8 cellular contexts compared by ENCODE assay signal in genomic region chr3:142844339-142844977, GRCh38. TPM values are rescaled to one million over a fixed set of nuclear protein-coding genes. Genes with fewer than 3 reads are reported as not detected.
A peak's percentile ranks its signal among the peaks of the same experiment; 100 is the strongest.
DNase-seq lines count a peak whose midpoint lies in the region; ATAC-seq and TF ChIP-seq lines count a peak whose summit lies in the region.

No MANE protein-coding gene starts in this region.

- no peak overlapping the region for H3K4me3 ChIP-seq in fibroblast of villous mesenchyme (ENCODE audit: low read depth, low read length)

- H3K27ac Mint-ChIP-seq in activated CD4-positive, alpha-beta T cell treated with anti-CD3 and anti-CD28 coated beads for 36 hours: no peak overlapping the region

- peak; percentile 90 for ATAC-seq in activated CD4-positive, alpha-beta T cell treated with anti-CD3 and anti-CD28 coated beads for 36 hours
- ATAC-seq in HG03135 (IDR thresholded peaks at IDR 0.05; ENCODE audit: unreplicated experiment) (peak; percentile 65), sciatic nerve (no peak)

- CTCF ChIA-PET in activated CD4-positive, alpha-beta T cell treated with anti-CD3 and anti-CD28 coated beads for 36 hours (lab: Charles Lee): interaction anchor here (0.7 to 2.0 kb wide), 4 partner anchors 9 to 164 kb away, joined by 3 to 13 read pairs (median 6); no protein-coding TSS in a partner anchor

- H3K4me1 Mint-ChIP-seq in activated CD4-positive, alpha-beta T cell treated with anti-CD3 and anti-CD28 coated beads for 36 hours: peaks cover 2% of the 10 kb centered on the region

- DNase-seq in activated CD4-positive, alpha-beta T cell treated with anti-CD3 and anti-CD28 coated beads for 36 hours: no peak
- DNase-seq in activated CD4-positive, alpha-beta T cell treated with anti-CD3 and anti-CD28 coated beads, Interleukin-2, amount 50 U/mL, for 48 hours: no peak
- DNase-seq in SIG-M5 (lab: John Stamatoyannopoulos, UW) (peak; percentile 7), fibroblast of villous mesenchyme (ENCODE audit: low read depth) (peak; percentile 48), sciatic nerve (ENCODE audit: low spot score) (no peak), T-helper 9 cell (no peak), NCI-H2029 (lab: John Stamatoyannopoulos, UW) (no peak)

- H3K9me3 Mint-ChIP-seq in activated CD4-positive, alpha-beta T cell treated with anti-CD3 and anti-CD28 coated beads for 36 hours (ENCODE audit: low read depth): no peaks in the 10 kb centered on the region

- POLR2A ChIA-PET in activated CD4-positive, alpha-beta T cell treated with anti-CD3 and anti-CD28 coated beads for 36 hours (lab: Charles Lee): interaction anchor here (0.6 kb wide), 1 partner anchor 103 kb away, joined by 4 read pairs; no protein-coding TSS in a partner anchor

- no peak overlapping the region for H3K4me3 Mint-ChIP-seq in activated CD4-positive, alpha-beta T cell treated with anti-CD3 and anti-CD28 coated beads for 36 hours

- TF ChIP-seq CTCF in fibroblast of villous mesenchyme (IDR thresholded peaks at IDR 0.05; ENCODE audit: insufficient read depth, low read depth, low read length): peak; percentile 64

- intact Hi-C loops in activated CD4-positive, alpha-beta T cell treated with anti-CD3 and anti-CD28 coated beads for 36 hours (cut with DNase I, micrococcal nuclease): loop anchor here (1.0 to 5.0 kb wide), 3 partner anchors 63 to 148 kb away; no protein-coding TSS in a partner anchor
- intact Hi-C loops in sciatic nerve (cut with DNase I): no loop called here

- no peaks in the 10 kb centered on the region for H3K36me3 Mint-ChIP-seq in activated CD4-positive, alpha-beta T cell treated with anti-CD3 and anti-CD28 coated beads for 36 hours (ENCODE audit: low read depth)

- H3K27me3 Mint-ChIP-seq in activated CD4-positive, alpha-beta T cell treated with anti-CD3 and anti-CD28 coated beads for 36 hours: peaks cover 4% of the 10 kb centered on the region

RNA-seq across cellular contexts. Expression of gene PCOLCE2, which starts 44.4 kb away (rescaled TPM):
- total RNA-seq in activated CD4-positive, alpha-beta T cell treated with anti-CD3 and anti-CD28 coated beads for 36 hours: under 1 TPM; 0.39 to 0.55 TPM
- total RNA-seq in fibroblast of villous mesenchyme (under 0.01 TPM in 1 of 2 replicates, not detected in the other), sciatic nerve (22.6 TPM)

Comparison
In these comparisons a context has a peak if more than half of its experiments do, and no peak if none do; other contexts are left out.
1. DNase-seq: peak in SIG-M5 (single experiment) and fibroblast of villous mesenchyme (single experiment); none in activated CD4-positive, alpha-beta T cell treated with anti-CD3 and anti-CD28 coated beads for 36 hours (single experiment), activated CD4-positive, alpha-beta T cell treated with anti-CD3 and anti-CD28 coated beads, Interleukin-2, amount 50 U/mL, for 48 hours (0 of 2), sciatic nerve (single experiment), T-helper 9 cell (single experiment) and NCI-H2029 (single experiment).
2. RNA of gene PCOLCE2, which starts 44.4 kb away (total RNA-seq): 22.6 TPM in sciatic nerve (single experiment); 0.39 to 0.55 TPM in activated CD4-positive, alpha-beta T cell treated with anti-CD3 and anti-CD28 coated beads for 36 hours and under 0.01 TPM in fibroblast of villous mesenchyme; every median in the first group is over 10 times any median in the second.